In the genomic region with DNA sequence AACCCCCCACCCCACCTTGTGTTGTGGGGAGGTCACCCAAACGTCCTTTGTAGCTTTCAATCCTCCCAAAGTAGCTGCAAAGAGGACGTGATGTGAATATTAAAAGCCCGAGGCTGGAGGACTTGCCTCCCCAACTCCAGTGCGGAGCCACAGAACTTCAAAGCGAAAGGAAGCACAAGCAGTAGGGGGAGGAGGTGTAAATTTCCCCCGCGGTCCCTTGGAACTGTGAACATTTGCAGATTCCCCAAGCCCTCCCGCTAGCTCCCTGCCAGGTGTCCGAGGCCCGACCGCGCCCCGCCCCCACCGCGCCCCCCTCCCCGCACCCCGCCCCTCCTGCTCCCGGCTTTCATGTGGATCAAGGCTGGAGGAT, we compare ENCODE assay signal across 8 cellular contexts.
A peak's percentile ranks its signal among the peaks of the same experiment; 100 is the strongest.
DNase-seq lines count a peak whose midpoint lies in the region; ATAC-seq and TF ChIP-seq lines count a peak whose summit lies in the region.

No MANE protein-coding gene starts in this region.

- in situ Hi-C loops in GM13976 (cut with MboI; ENCODE audit: low sequenced_read_pairs, unreplicated experiment), result no loop called here

- H3K9me3 ChIP-seq in mucosa of rectum (ENCODE audit: control insufficient read depth in 2 of 2, low read length in 2 of 2), result no peaks in the 10 kb centered on the region

- POLR2A ChIA-PET in HEK293T (lab: Yijun Ruan, JAX), result interaction anchor here (0.9 to 1.2 kb wide), 3 partner anchors 20 to 187 kb away, joined by 3 to 4 read pairs (median 4); a partner anchor contains a TSS

- no peak overlapping the region for H3K27ac Mint-ChIP-seq in dendritic cell treated with granulocyte-macrophage colony-stimulating factor and Interleukin-4, amounts not matched to agents 40 ng/mL and 50 ng/mL, for 4 days

- peak overlapping the region; percentile 65 for H3K4me3 Mint-ChIP-seq in dendritic cell treated with granulocyte-macrophage colony-stimulating factor and Interleukin-4, amounts not matched to agents 40 ng/mL and 50 ng/mL, for 4 days

- no peak overlapping the region for H3K27ac ChIP-seq in mucosa of rectum (ENCODE audit: low read depth in 2 of 2, low read length in 2 of 2)

- CTCF ChIA-PET in HEK293T (lab: Yijun Ruan, JAX), result interaction anchor here (0.8 to 1.9 kb wide), 4 partner anchors 9 to 40 kb away, joined by 3 to 5 read pairs (median 4); no protein-coding TSS in a partner anchor

- peak overlapping the region; percentile 45 to 54 for H3K4me3 ChIP-seq in mucosa of rectum (ENCODE audit: low read length in 2 of 2)

- no peaks in the 10 kb centered on the region for H3K36me3 Mint-ChIP-seq in dendritic cell treated with granulocyte-macrophage colony-stimulating factor and Interleukin-4, amounts not matched to agents 40 ng/mL and 50 ng/mL, for 4 days (ENCODE audit: low read depth)

- H3K9me3 Mint-ChIP-seq in dendritic cell treated with granulocyte-macrophage colony-stimulating factor and Interleukin-4, amounts not matched to agents 40 ng/mL and 50 ng/mL, for 4 days, result no peaks in the 10 kb centered on the region

- no peaks in the 10 kb centered on the region for H3K27me3 ChIP-seq in mucosa of rectum (ENCODE audit: control insufficient read depth in 2 of 2, insufficient read depth in 2 of 2, low read length in 2 of 2)

- peaks cover 8% of the 10 kb centered on the region in 2 donors for H3K4me1 ChIP-seq in mucosa of rectum (ENCODE audit: control insufficient read depth in 2 of 2, insufficient read depth in 2 of 2, low read length in 2 of 2)

- no peak overlapping the region for H3K9ac ChIP-seq in mucosa of rectum (ENCODE audit: low read depth in 1 of 2, low read length in 2 of 2)

- peak; percentile 13 for DNase-seq in stimulated activated CD4-positive, alpha-beta T cell treated with anti-CD3 and anti-CD28 coated beads, Interleukin-15, amount 100 ng/mL, for 24 hours
- no peak for DNase-seq in stimulated activated CD4-positive, alpha-beta T cell treated with anti-CD3 and anti-CD28 coated beads, Interleukin-1b, Interleukin-23, amount 100 ng/mL, for 48 hours
- DNase-seq in germinal center (ENCODE audit: low spot score) (no peak), GM13976 (ENCODE audit: low spot score) (no peak), HEK293T (ENCODE audit: extremely low spot score) (no peak)

- intact Hi-C loops in dendritic cell treated with granulocyte-macrophage colony-stimulating factor and Interleukin-4, amounts not matched to agents 40 ng/mL and 50 ng/mL, for 4 days (cut with micrococcal nuclease), result no loop called here

- peaks cover 28% of the 10 kb centered on the region for H3K4me1 Mint-ChIP-seq in dendritic cell treated with granulocyte-macrophage colony-stimulating factor and Interleukin-4, amounts not matched to agents 40 ng/mL and 50 ng/mL, for 4 days (ENCODE audit: low read depth)

- H3K36me3 ChIP-seq in mucosa of rectum (ENCODE audit: control insufficient read depth in 2 of 2, insufficient read depth in 2 of 2, low read length in 2 of 2), result no peaks in the 10 kb centered on the region

- H3K27me3 Mint-ChIP-seq in dendritic cell treated with granulocyte-macrophage colony-stimulating factor and Interleukin-4, amounts not matched to agents 40 ng/mL and 50 ng/mL, for 4 days, result peaks cover 21% of the 10 kb centered on the region

- no peak for ATAC-seq in HG03108 (IDR thresholded peaks at IDR 0.05; ENCODE audit: unreplicated experiment)

- TF ChIP-seq CTCF in GM13976 (IDR thresholded peaks at IDR 0.05; ENCODE audit: borderline replicate concordance, control extremely low read depth, extremely low read depth, insufficient read depth, missing control alignments), result no peak

TF ChIP-seq in HEK293T, 16 proteins besides CTCF, POLR2A, EP300 and RAD21:
- TF ChIP-seq SUZ12 (IDR thresholded peaks at IDR 0.05), result no peak
- TF ChIP-seq ELF4 (IDR thresholded peaks at IDR 0.05), result no peak
- no peak for TF ChIP-seq ZNF384 (IDR thresholded peaks at IDR 0.05)
- no peak for TF ChIP-seq FOXK2 (IDR thresholded peaks at IDR 0.05)
- no peak for TF ChIP-seq ARNT (IDR thresholded peaks at IDR 0.05)
